10 cellular contexts compared by ENCODE assay signal in genomic region chr20:37295001-37295400, GRCh38. TPM values are rescaled to one million over a fixed set of nuclear protein-coding genes. Genes with fewer than 3 reads are reported as not detected.
A peak's percentile ranks its signal among the peaks of the same experiment; 100 is the strongest.
DNase-seq lines count a peak whose midpoint lies in the region; ATAC-seq and TF ChIP-seq lines count a peak whose summit lies in the region.
"Had no signal": no experiment of that assay in that cellular context is flagged by ENCODE, and none has a peak within 500 bp of the region (broad histone marks: within the 10 kb centered on the region; RNA-seq: fewer than 3 reads in every experiment).

No MANE protein-coding gene starts in this region.

- no peak for TF ChIP-seq CTCF in foreskin keratinocyte (conservative IDR thresholded peaks at IDR 0.05)

- no peaks in the 10 kb centered on the region for H3K9me3 ChIP-seq in stomach smooth muscle (ENCODE audit: control insufficient read depth in 2 of 2, low read length in 2 of 2)

- ATAC-seq in foreskin keratinocyte (peak; percentile 90), HG03095 (IDR thresholded peaks at IDR 0.05; ENCODE audit: unreplicated experiment) (no peak), HG03108 (IDR thresholded peaks at IDR 0.05; ENCODE audit: unreplicated experiment) (no peak)

- H3K27me3 ChIP-seq in foreskin keratinocyte, result no peaks in the 10 kb centered on the region
- H3K27me3 ChIP-seq in stomach smooth muscle (ENCODE audit: control insufficient read depth in 1 of 2, insufficient read depth in 2 of 2, low read length in 2 of 2), result no peaks in the 10 kb centered on the region
- H3K27me3 ChIP-seq: BLaER1 treated with 17β-estradiol and CSF1 and Interleukin-3, amounts not matched to agents 10 nM and 100 nM had no signal

- H3K4me1 ChIP-seq in foreskin keratinocyte, result peaks cover 50% of the 10 kb centered on the region
- peaks cover 47% of the 10 kb centered on the region for H3K4me1 ChIP-seq in stomach smooth muscle (ENCODE audit: control insufficient read depth, insufficient read depth, low read length)

- DNase-seq in NCI-H2196 (lab: John Stamatoyannopoulos, UW; ENCODE audit: unreplicated experiment), result peak; percentile 43
- no peak for DNase-seq in NCI-H2196 treated with DMSO at 0.1 percent for 48 hours (lab: John Stamatoyannopoulos, UW; ENCODE audit: unreplicated experiment)
- peak; percentile 98 for DNase-seq in SW 1271 (lab: John Stamatoyannopoulos, UW)
- DNase-seq in foreskin keratinocyte, result peak; percentile 99
- DNase-seq in NCI-H187 treated with DMSO at 0.1 percent for 48 hours (lab: John Stamatoyannopoulos, UW), result no peak

- peaks cover 7 to 11% of the 10 kb centered on the region in 2 donors for H3K36me3 ChIP-seq in stomach smooth muscle (ENCODE audit: control insufficient read depth in 2 of 2, insufficient read depth in 2 of 2, low read length in 2 of 2)

- H3K27ac ChIP-seq in foreskin keratinocyte, result peak overlapping the region; percentile 86
- H3K27ac ChIP-seq in stomach smooth muscle (ENCODE audit: low read length), result peak overlapping the region; percentile 69
- H3K27ac ChIP-seq: VCaP had no signal

- no peak overlapping the region for H3K9ac ChIP-seq in stomach smooth muscle (ENCODE audit: low read length in 2 of 2)

- H3K4me3 ChIP-seq in stomach smooth muscle (ENCODE audit: low read length in 2 of 2), result no peak overlapping the region
- H3K4me3 ChIP-seq: BLaER1 treated with 17β-estradiol and CSF1 and Interleukin-3, amounts not matched to agents 10 nM and 100 nM had no signal

RNA-seq across cellular contexts. Expression of gene MANBAL, which starts 5.5 kb away (rescaled TPM):
- total RNA-seq in foreskin keratinocyte, result 46.6 and 50.0 TPM in 2 replicates
- 87.1 and 96.4 TPM in 2 replicates for polyA plus RNA-seq in foreskin keratinocyte

RNA-seq across cellular contexts. Expression of gene GHRH, which starts 33.4 kb away (rescaled TPM):
- total RNA-seq in foreskin keratinocyte, result not detected in 2 replicates
- not detected in 2 replicates for polyA plus RNA-seq in foreskin keratinocyte

RNA-seq across cellular contexts. Expression of gene SRC, which starts 50.9 kb away (rescaled TPM):
- total RNA-seq in foreskin keratinocyte, result 29.8 and 36.6 TPM in 2 replicates
- polyA plus RNA-seq in foreskin keratinocyte, result 22.2 and 26.2 TPM in 2 replicates

Comparison
In these comparisons a context has a peak if more than half of its experiments do, and no peak if none do; other contexts are left out.
1. DNase-seq: peak in NCI-H2196 (single experiment), SW 1271 (2 of 2) and foreskin keratinocyte (2 of 2); none in NCI-H2196 treated with DMSO at 0.1 percent for 48 hours (single experiment) and NCI-H187 treated with DMSO at 0.1 percent for 48 hours (single experiment).